24 cellular contexts compared by ENCODE assay signal in genomic region chr6:122052501-122052900, GRCh38.
"Had no signal": no experiment of that assay in that cellular context is flagged by ENCODE, and none has a peak within 500 bp of the region (broad histone marks: within the 10 kb centered on the region; RNA-seq: fewer than 3 reads in every experiment).

No MANE protein-coding gene starts in this region.

- H3K4me3 Mint-ChIP-seq: activated naive CD8-positive, alpha-beta T cell treated with anti-CD3 and anti-CD28 coated beads for 36 hours; activated T-cell treated with anti-CD3 and anti-CD28 coated beads, Interleukin-2, amount 50 U/mL, for 24 hours; natural killer cell; WTC11 had no signal

- DNase-seq: activated CD8-positive, alpha-beta memory T cell treated with anti-CD3 and anti-CD28 coated beads for 24 hours; activated CD8-positive, alpha-beta memory T cell treated with anti-CD3 and anti-CD28 coated beads, Interleukin-2, amount 50 U/mL, for 4 hours; activated naive CD4-positive, alpha-beta T cell; activated naive CD8-positive, alpha-beta T cell treated with anti-CD3 and anti-CD28 coated beads for 36 hours; activated T-cell treated with anti-CD3 and anti-CD28 coated beads, Interleukin-2, amount 50 U/mL, for 24 hours; cerebellar nuclear complex; esophagus squamous epithelium; heart right ventricle; lower lobe of right lung; natural killer cell; ovary; stimulated activated CD4-positive, alpha-beta T cell treated with anti-CD3 and anti-CD28 coated beads, Interleukin-12 subunit alpha, Interleukin-12 subunit beta, amount 100 ng/mL, for 4 hours; stimulated activated CD4-positive, alpha-beta T cell treated with anti-CD3 and anti-CD28 coated beads, Interleukin-4, amount 100 ng/mL, for 4 hours; T-helper 1 cell; T-helper 9 cell; testis; trophoblast cell; uterus had no signal

- H3K4me1 Mint-ChIP-seq: activated naive CD8-positive, alpha-beta T cell treated with anti-CD3 and anti-CD28 coated beads for 36 hours; natural killer cell had no signal

- H3K9me3 ChIP-seq: esophagus squamous epithelium, heart right ventricle, lower lobe of right lung, neutrophil, ovary, prostate gland, right atrium auricular region, testis, uterus had no signal

- H3K4me3 ChIP-seq: coronary artery, esophagus squamous epithelium, heart right ventricle, lower lobe of right lung, ovary, prostate gland, right atrium auricular region, testis, uterus had no signal

- H3K27ac ChIP-seq: coronary artery, esophagus squamous epithelium, heart right ventricle, lower lobe of right lung, neutrophil, ovary, prostate gland, right atrium auricular region, testis, uterus had no signal

- H3K4me1 ChIP-seq: lower lobe of right lung, prostate gland, right atrium auricular region, testis, uterus had no signal

- H3K36me3 ChIP-seq: esophagus squamous epithelium, heart right ventricle, lower lobe of right lung, neutrophil, ovary, prostate gland, right atrium auricular region, uterus had no signal

- H3K27ac Mint-ChIP-seq: activated naive CD8-positive, alpha-beta T cell treated with anti-CD3 and anti-CD28 coated beads for 36 hours; activated T-cell treated with anti-CD3 and anti-CD28 coated beads, Interleukin-2, amount 50 U/mL, for 24 hours; activated T-helper 2 cell treated with anti-CD3 and anti-CD28 coated beads, Interferon-gamma antibody, Interleukin-2, Interleukin-4, amounts not matched to agents 10 μg/mL and 5 μg/mL and 100 μg/mL, durations not matched to agents 14 hours and 24 hours and 36 hours; natural killer cell; WTC11 had no signal

- ATAC-seq: heart right ventricle, lower lobe of right lung, natural killer cell had no signal

- H3K27me3 ChIP-seq: esophagus squamous epithelium, heart right ventricle, neutrophil, ovary, right atrium auricular region, testis, uterus had no signal

- H3K36me3 Mint-ChIP-seq: activated naive CD8-positive, alpha-beta T cell treated with anti-CD3 and anti-CD28 coated beads for 36 hours; natural killer cell; WTC11 had no signal

- H3K9me3 Mint-ChIP-seq: activated naive CD8-positive, alpha-beta T cell treated with anti-CD3 and anti-CD28 coated beads for 36 hours; activated T-cell treated with anti-CD3 and anti-CD28 coated beads, Interleukin-2, amount 50 U/mL, for 24 hours; activated T-helper 2 cell treated with anti-CD3 and anti-CD28 coated beads, Interferon-gamma antibody, Interleukin-2, Interleukin-4, amounts not matched to agents 10 μg/mL and 5 μg/mL and 100 μg/mL, durations not matched to agents 14 hours and 24 hours and 36 hours; WTC11 had no signal
